ENCODE assay signal across 19 cellular contexts in the genomic region with DNA sequence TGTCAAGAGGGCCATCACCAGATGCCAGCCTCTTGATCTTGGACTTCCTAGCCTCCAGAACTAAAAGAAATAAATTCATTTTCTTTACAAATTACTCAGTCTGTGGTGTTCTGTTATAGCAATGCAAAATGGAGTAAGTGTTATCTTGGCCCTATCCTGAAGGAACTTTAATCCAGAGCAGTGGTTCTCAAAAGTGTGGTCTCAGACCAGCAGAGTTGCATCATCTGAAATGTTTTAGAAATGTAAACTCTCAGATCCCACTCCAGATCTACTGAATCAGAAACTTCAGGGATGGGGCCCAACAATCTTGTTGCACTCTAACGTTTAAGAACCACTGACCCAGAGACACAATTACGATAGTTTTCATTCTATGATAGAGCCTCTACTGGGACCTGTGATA. TPM values are rescaled to one million over a fixed set of nuclear protein-coding genes. Genes with fewer than 3 reads are reported as not detected.
DNase-seq lines count a peak whose midpoint lies in the region; ATAC-seq and TF ChIP-seq lines count a peak whose summit lies in the region.
"Had no signal": no experiment of that assay in that cellular context is flagged by ENCODE, and none has a peak within 500 bp of the region (broad histone marks: within the 10 kb centered on the region; RNA-seq: fewer than 3 reads in every experiment).

No MANE protein-coding gene starts in this region.

- H2BK15ac ChIP-seq in mesendoderm (replicated peaks; ENCODE audit: low read depth) = no peak overlapping the region

- no peak overlapping the region for H3K4ac ChIP-seq in mesendoderm (ENCODE audit: low read depth, low read length)

- H3K27ac Mint-ChIP-seq in CD4-positive, alpha-beta T cell = no peak overlapping the region
- peak overlapping the region in 4 of 6 donors; percentile 15 to 99 (median 44) for H3K27ac Mint-ChIP-seq in immature natural killer cell
- H3K27ac Mint-ChIP-seq in neural crest cell (ENCODE audit: unreplicated experiment) = no peak overlapping the region
- H3K27ac Mint-ChIP-seq: CD14-positive monocyte, H9 had no signal

- H3K4me1 Mint-ChIP-seq in CD4-positive, alpha-beta T cell (ENCODE audit: low read depth) = peaks cover 29% of the 10 kb centered on the region
- H3K4me1 Mint-ChIP-seq in immature natural killer cell (peaks cover 25 to 30% of the 10 kb centered on the region in 2 donors), neural crest cell (peaks cover 19% of the 10 kb centered on the region)

- CTCF ChIA-PET in CD4-positive, alpha-beta T cell (lab: Charles Lee) = no interaction called here

- no peak overlapping the region for H2AK5ac ChIP-seq in mesendoderm (ENCODE audit: low read length)

- no peak overlapping the region for H3K56ac ChIP-seq in mesendoderm (ENCODE audit: low read length)

- H3K23ac ChIP-seq in mesendoderm (ENCODE audit: low read length) = no peak overlapping the region

- H3K27me3 ChIP-seq in CD4-positive, alpha-beta T cell (ENCODE audit: control insufficient read depth, insufficient read depth, low read length) = no peaks in the 10 kb centered on the region
- H3K27me3 ChIP-seq in mesendoderm (ENCODE audit: insufficient read depth, low read length, poor library complexity) = no peaks in the 10 kb centered on the region
- H3K27me3 ChIP-seq: BE2C; BLaER1 treated with 17β-estradiol and CSF1 and Interleukin-3, amounts not matched to agents 10 nM and 100 nM had no signal

- H2BK5ac ChIP-seq in mesendoderm (ENCODE audit: low read length) = no peak overlapping the region

- H3K4me3 Mint-ChIP-seq in CD4-positive, alpha-beta T cell = peak overlapping the region; percentile 30
- H3K4me3 Mint-ChIP-seq in immature natural killer cell (no peak overlapping the region), neural crest cell (peak overlapping the region; percentile 8)
- H3K4me3 Mint-ChIP-seq: CD14-positive monocyte, H9 had no signal

- ATAC-seq in CD4-positive, alpha-beta T cell (ENCODE audit: poor library complexity) = no peak
- ATAC-seq in GM21447 (IDR thresholded peaks at IDR 0.05; ENCODE audit: unreplicated experiment) (no peak), HG02610 (IDR thresholded peaks at IDR 0.05; ENCODE audit: unreplicated experiment) (no peak)
- ATAC-seq: HCT116 had no signal

- no peaks in the 10 kb centered on the region for H3K27me3 Mint-ChIP-seq in CD4-positive, alpha-beta T cell
- H3K27me3 Mint-ChIP-seq in immature natural killer cell (ENCODE audit: low read depth in 3 of 3) (peaks cover 14 to 21% (median 18%) of the 10 kb centered on the region in 3 donors), neural crest cell (ENCODE audit: low read depth) (no peaks in the 10 kb centered on the region)
- H3K27me3 Mint-ChIP-seq: CD4-positive, alpha-beta memory T cell had no signal

- H3K9me3 Mint-ChIP-seq in CD4-positive, alpha-beta T cell = no peaks in the 10 kb centered on the region
- H3K9me3 Mint-ChIP-seq in immature natural killer cell = no peaks in the 10 kb centered on the region
- no peaks in the 10 kb centered on the region for H3K9me3 Mint-ChIP-seq in neural crest cell
- H3K9me3 Mint-ChIP-seq: CD4-positive, alpha-beta memory T cell; H9 had no signal

- H3K27ac ChIP-seq in CD4-positive, alpha-beta T cell (ENCODE audit: low read depth, low read length) = no peak overlapping the region
- H3K27ac ChIP-seq in mesendoderm (ENCODE audit: low read depth, low read length) = no peak overlapping the region
- H3K27ac ChIP-seq: 22Rv1; BLaER1 treated with 17β-estradiol and CSF1 and Interleukin-3, amounts not matched to agents 10 nM and 100 nM; GM23248 had no signal

- no peak overlapping the region for H3K4me2 ChIP-seq in mesendoderm (ENCODE audit: low read length)
- H3K4me2 ChIP-seq: BLaER1 treated with 17β-estradiol and CSF1 and Interleukin-3, amounts not matched to agents 10 nM and 100 nM had no signal

- intact Hi-C loops in CD4-positive, alpha-beta T cell (cut with DNase I, micrococcal nuclease) = loop anchor here in 1 of 2 experiments (5.0 kb wide), 1 partner anchor 185 kb away; no protein-coding TSS in a partner anchor

- no peak overlapping the region for H4K8ac ChIP-seq in mesendoderm (ENCODE audit: low read depth, low read length)

- H2BK120ac ChIP-seq in mesendoderm (ENCODE audit: low read depth, low read length) = no peak overlapping the region

- H3K36me3 ChIP-seq in mesendoderm (ENCODE audit: control insufficient read depth, insufficient read depth, low read length) = no peaks in the 10 kb centered on the region
- H3K36me3 ChIP-seq: BE2C had no signal

- peaks cover 5% of the 10 kb centered on the region for H3K4me1 ChIP-seq in mesendoderm (ENCODE audit: control insufficient read depth, low read depth, low read length)

- TF ChIP-seq CTCF in CD4-positive, alpha-beta T cell (IDR thresholded peaks at IDR 0.05) = no peak
- no peak for TF ChIP-seq CTCF in neural crest cell (conservative IDR thresholded peaks at IDR 0.05)

- no peaks in the 10 kb centered on the region for H3K9me3 ChIP-seq in CD4-positive, alpha-beta T cell (ENCODE audit: control insufficient read depth, low read length)
- H3K9me3 ChIP-seq: BE2C; BLaER1 treated with 17β-estradiol and CSF1 and Interleukin-3, amounts not matched to agents 10 nM and 100 nM had no signal

- no peak for DNase-seq in CD4-positive, alpha-beta T cell
- peak; percentile 7 for DNase-seq in amniotic epithelial cell (ENCODE audit: low read depth)
- DNase-seq in immature natural killer cell = no peak
- DNase-seq in neural crest cell (ENCODE audit: low read depth, low spot score) = no peak
- DNase-seq in NCI-H446 (lab: John Stamatoyannopoulos, UW) = no peak
- no peak for DNase-seq in mesendoderm
- DNase-seq: BE2C; Calu3; CD4-positive, alpha-beta memory T cell; COR-L47; DND-41; GM23248; H9 had no signal

- no CpG with 5 or more reads among the region's 2 CpGs for whole genome bisulfite sequencing in mesendoderm (ENCODE audit: extremely low coverage, insufficient coverage, low lambda C conversion rate)

- H3K18ac ChIP-seq in mesendoderm (ENCODE audit: low read length) = no peak overlapping the region

- H4K5ac ChIP-seq in mesendoderm (ENCODE audit: low read length) = no peak overlapping the region

- peaks cover 4% of the 10 kb centered on the region for H3K79me1 ChIP-seq in mesendoderm (ENCODE audit: low read length)

- no peak overlapping the region for H3K4me3 ChIP-seq in mesendoderm (ENCODE audit: low read length)
- H3K4me3 ChIP-seq: BLaER1 treated with 17β-estradiol and CSF1 and Interleukin-3, amounts not matched to agents 10 nM and 100 nM; GM23248 had no signal

- H3K9ac ChIP-seq in mesendoderm (ENCODE audit: low read length) = no peak overlapping the region
- H3K9ac ChIP-seq: BLaER1 treated with 17β-estradiol and CSF1 and Interleukin-3, amounts not matched to agents 10 nM and 100 nM; GM23248 had no signal

- peaks cover 14% of the 10 kb centered on the region for H3K79me2 ChIP-seq in mesendoderm (ENCODE audit: control insufficient read depth, insufficient read depth, low read length)

- peaks cover 24% of the 10 kb centered on the region for H3K36me3 Mint-ChIP-seq in CD4-positive, alpha-beta T cell (ENCODE audit: low read depth)
- H3K36me3 Mint-ChIP-seq in immature natural killer cell (peaks cover 0 to 7% (median 0%) of the 10 kb centered on the region in 3 donors), neural crest cell (ENCODE audit: low read depth) (no peaks in the 10 kb centered on the region)

- POLR2A ChIA-PET in CD4-positive, alpha-beta T cell (lab: Charles Lee) = no interaction called here

RNA-seq across cellular contexts. Expression of a gene that starts 3.2 kb away (rescaled TPM):
- total RNA-seq in CD4-positive, alpha-beta T cell = 10 to 100 TPM; 78.1 to 78.7 TPM
- polyA plus RNA-seq in immature natural killer cell = 10 to 100 TPM; 15.0 to 30.4 (median 18.0) TPM
- 35.6 and 39.4 TPM in 2 replicates for total RNA-seq in neural crest cell
- 46.5 TPM for polyA plus RNA-seq in mesendoderm (2013, experiment 1 of 2)
- polyA plus RNA-seq in mesendoderm (2013, experiment 2 of 2) = 46.4 TPM

RNA-seq across cellular contexts. Expression of a gene that starts 43.3 kb away (rescaled TPM):
- 1 to 10 TPM; 3.1 to 4.5 TPM for total RNA-seq in CD4-positive, alpha-beta T cell
- under 1 TPM in 1 of 3 donors, not detected in 2; 0.16 TPM for polyA plus RNA-seq in immature natural killer cell
- not detected in 2 replicates for total RNA-seq in neural crest cell
- polyA plus RNA-seq in mesendoderm (2013, experiment 1 of 2) = 0.28 TPM
- polyA plus RNA-seq in mesendoderm (2013, experiment 2 of 2) = 0.31 TPM
- total RNA-seq: H9 had no signal
- polyA plus RNA-seq: CD14-positive monocyte had no signal

RNA-seq across cellular contexts. Expression of a gene that starts 52.8 kb away (rescaled TPM):
- total RNA-seq in CD4-positive, alpha-beta T cell = 10 to 100 TPM; 32.8 to 33.0 TPM
- polyA plus RNA-seq in immature natural killer cell = 10 to 100 TPM; 43.8 to 70.1 (median 57.7) TPM
- 62.2 and 63.2 TPM in 2 replicates for total RNA-seq in neural crest cell
- 31.3 TPM for polyA plus RNA-seq in mesendoderm (2013, experiment 1 of 2)
- polyA plus RNA-seq in mesendoderm (2013, experiment 2 of 2) = 30.6 TPM

Comparison
In these comparisons a context has a peak if more than half of its experiments do, and no peak if none do; other contexts are left out.
1. H3K27ac Mint-ChIP-seq: peak in immature natural killer cell (4 of 6); none in CD4-positive, alpha-beta T cell (single experiment) and neural crest cell (single experiment).
2. H3K4me3 Mint-ChIP-seq: peak in CD4-positive, alpha-beta T cell (single experiment) and neural crest cell (single experiment); none in immature natural killer cell (0 of 5).